In genomic region chr9:35549466-35549865, GRCh38 we compare ENCODE assay signal across 16 cellular contexts.
DNase-seq lines count a peak whose midpoint lies in the region; ATAC-seq and TF ChIP-seq lines count a peak whose summit lies in the region.
"Had no signal": no experiment of that assay in that cellular context is flagged by ENCODE, and none has a peak within 500 bp of the region (broad histone marks: within the 10 kb centered on the region; RNA-seq: fewer than 3 reads in every experiment).

No MANE protein-coding gene starts in this region.

- peaks cover 22 to 39% (median 28%) of the 10 kb centered on the region in 3 donors for H3K36me3 ChIP-seq in tibial artery

- ATAC-seq in GM21528 (IDR thresholded peaks at IDR 0.05; ENCODE audit: low FRiP score, unreplicated experiment) = no peak
- ATAC-seq: A549 had no signal

- no peaks in the 10 kb centered on the region for H3K27me3 ChIP-seq in tibial artery
- H3K27me3 ChIP-seq: BE2C had no signal

- DNase-seq in amniotic epithelial cell (ENCODE audit: low read depth) = peak; percentile 54
- DNase-seq in choroid plexus epithelial cell (ENCODE audit: low read depth) = peak; percentile 70
- DNase-seq in kidney tubule cell (ENCODE audit: low spot score) = peak; percentile 32
- DNase-seq in tibial artery = no peak
- no peak for DNase-seq in HEK293T (ENCODE audit: extremely low spot score)
- DNase-seq in GM13977 (ENCODE audit: low spot score) = no peak
- DNase-seq: BE2C; CD4-positive, alpha-beta memory T cell; DMS153; DMS79 treated with DMSO at 0.1 percent for 48 hours; EL; HCEC 1CT had no signal

- peaks cover 4 to 100% (median 73%) of the 10 kb centered on the region in 4 donors for H3K4me1 ChIP-seq in tibial artery
- H3K4me1 ChIP-seq: BE2C had no signal

- CTCF ChIA-PET in HEK293T (lab: Yijun Ruan, JAX) = no interaction called here

- peak overlapping the region; percentile 44 to 55 for H3K27ac ChIP-seq in tibial artery
- H3K27ac ChIP-seq: C4-2B, HL-60 had no signal

- no peak overlapping the region for H3K4me3 ChIP-seq in choroid plexus epithelial cell (ENCODE audit: low read depth, low read length)
- no peak overlapping the region for H3K4me3 ChIP-seq in tibial artery
- H3K4me3 ChIP-seq: A549 had no signal

- POLR2A ChIA-PET in HEK293T (lab: Yijun Ruan, JAX) = no interaction called here

- TF ChIP-seq CTCF in choroid plexus epithelial cell (conservative IDR thresholded peaks at IDR 0.05; ENCODE audit: low read depth, low read length) (no peak), tibial artery (IDR thresholded peaks at IDR 0.05) (no peak), GM13977 (IDR thresholded peaks at IDR 0.05; ENCODE audit: extremely low read depth, insufficient read depth, missing control alignments) (no peak)

- no peaks in the 10 kb centered on the region for H3K9me3 ChIP-seq in tibial artery
- H3K9me3 ChIP-seq: A549, BE2C had no signal

- intact Hi-C loops in tibial artery (cut with DNase I; ENCODE audit: low total_unique reads) = no loop called here

- in situ Hi-C loops in GM13977 (cut with MboI; ENCODE audit: low pct_unique_long_range_greater_than_20kb, low sequenced_read_pairs, unreplicated experiment) = no loop called here

TF ChIP-seq in HEK293T, 16 proteins besides CTCF, POLR2A, EP300 and RAD21:
- TF ChIP-seq NFRKB (IDR thresholded peaks at IDR 0.05) (no peak), ELF4 (IDR thresholded peaks at IDR 0.05) (no peak), ZNF384 (IDR thresholded peaks at IDR 0.05) (no peak), BHLHE40 (IDR thresholded peaks at IDR 0.05; ENCODE audit: borderline replicate concordance) (no peak), SP1 (IDR thresholded peaks at IDR 0.05) (no peak), CTBP1 (IDR thresholded peaks at IDR 0.05; ENCODE audit: borderline replicate concordance) (no peak), L3MBTL2 (conservative IDR thresholded peaks at IDR 0.05) (no peak)
TF ChIP-seq in HEK293T: peak in this region for 0.

Comparison
In these comparisons a context has a peak if more than half of its experiments do, and no peak if none do; other contexts are left out.
1. DNase-seq: peak in amniotic epithelial cell (single experiment), choroid plexus epithelial cell (single experiment) and kidney tubule cell (single experiment); none in tibial artery (0 of 2), HEK293T (single experiment) and GM13977 (single experiment).